ENCODE assay signal across 9 cellular contexts in the genomic region with DNA sequence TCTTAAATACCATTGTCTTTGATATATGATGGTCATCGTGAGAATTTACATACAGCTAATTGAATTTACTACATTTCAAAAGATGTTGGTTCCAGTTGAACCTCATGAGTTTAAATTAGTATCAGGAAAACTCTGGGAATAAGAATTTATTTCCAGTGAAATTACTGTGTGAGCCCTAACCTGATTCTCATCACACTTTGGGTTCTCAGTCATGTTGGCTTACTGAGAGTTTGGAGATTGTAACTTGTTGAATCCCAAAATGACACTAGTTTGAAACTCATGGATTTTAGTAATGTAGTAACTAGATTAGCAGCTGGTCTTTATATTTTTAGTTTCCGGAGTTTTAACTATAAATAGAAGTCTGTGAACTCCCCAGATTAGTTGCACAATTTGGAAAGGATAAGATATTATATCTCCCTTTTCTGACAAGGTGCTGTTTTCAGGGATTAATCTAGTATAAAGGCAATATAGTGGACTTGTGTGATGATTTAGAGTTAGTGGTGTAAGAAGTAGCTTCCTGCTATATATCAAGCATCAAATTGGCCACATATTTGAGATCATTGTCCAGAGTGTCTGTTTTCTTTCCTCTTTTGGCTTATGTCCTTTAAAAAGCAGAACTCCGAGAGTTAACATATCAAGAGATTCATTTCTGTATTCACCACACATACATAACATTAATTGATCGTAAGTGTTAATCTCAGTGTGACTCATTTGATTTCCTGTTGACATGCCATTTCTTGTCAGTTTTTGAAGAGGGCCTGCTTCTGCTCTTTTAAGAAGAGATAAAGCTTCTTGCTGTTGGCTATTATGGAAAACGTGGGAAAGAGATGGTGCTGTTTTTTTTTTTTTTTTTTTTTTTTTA. TPM values are rescaled to one million over a fixed set of nuclear protein-coding genes. Genes with fewer than 3 reads are reported as not detected.
DNase-seq lines count a peak whose midpoint lies in the region; ATAC-seq, FAIRE-seq and TF ChIP-seq lines count a peak whose summit lies in the region.
"Had no signal": no experiment of that assay in that cellular context is flagged by ENCODE, and none has a peak within 500 bp of the region (broad histone marks: within the 10 kb centered on the region; RNA-seq: fewer than 3 reads in every experiment).

No MANE protein-coding gene starts in this region.

- peak; percentile 56 for FAIRE-seq in D721Med (lab: Jason Lieb, UNC)
- FAIRE-seq: TTC549 had no signal

- DNase-seq in D721Med (ENCODE audit: insufficient read length, low spot score), result no peak
- no peak for DNase-seq in OCI-LY7 (ENCODE audit: low spot score)
- peak; percentile 58 for DNase-seq in dermis blood vessel endothelial cell
- DNase-seq in omental fat pad (ENCODE audit: low spot score), result no peak
- no peak for DNase-seq in stimulated activated naive CD4-positive, alpha-beta T cell treated with Interleukin-2 at 50 U/mL for 16 hours (lab: John Stamatoyannopoulos, UW)
- DNase-seq in cerebellar nuclear complex (lab: John Stamatoyannopoulos, UW), result no peak
- no peak for DNase-seq in GF-D8 (lab: John Stamatoyannopoulos, UW)

- peak overlapping the region; percentile 37; the same call in 1 of the 2 replicates for H3K4me2 ChIP-seq in OCI-LY7 (ENCODE audit: low read length)

- H2AFZ ChIP-seq in OCI-LY7 (ENCODE audit: low read length), result no peak overlapping the region

- peak; percentile 60 for ATAC-seq in omental fat pad (ENCODE audit: low FRiP score)
- ATAC-seq in GM21423 (IDR thresholded peaks at IDR 0.05; ENCODE audit: unreplicated experiment), result no peak

- H3K4me3 ChIP-seq in OCI-LY7 (ENCODE audit: low read depth, low read length, poor library complexity, severe bottlenecking), result peak overlapping the region; percentile 6

- no TSS peak for BruUV-seq in OCI-LY7 (replicated peaks; lab: Mats Ljungman, UMichigan)

- intact Hi-C loops in OCI-LY7 (cut with micrococcal nuclease; ENCODE audit: unreplicated experiment), result no loop called here

- peak overlapping the region; percentile 34 for H3K27ac ChIP-seq in OCI-LY7 (ENCODE audit: low read depth, low read length, poor library complexity, severe bottlenecking)

- POLR2A ChIA-PET in OCI-LY7 (lab: Charles Lee), result interaction anchor here (0.6 to 1.9 kb wide), 11 partner anchors 8 to 398 kb away, joined by 3 to 10 read pairs (median 4); no protein-coding TSS in a partner anchor

- peaks cover 94% of the 10 kb centered on the region for H3K79me2 ChIP-seq in OCI-LY7 (ENCODE audit: insufficient read depth, low read depth, low read length)

- CTCF ChIA-PET in OCI-LY7 (lab: Charles Lee; ENCODE audit: unreplicated experiment), result no interaction called here

- H4K20me1 ChIP-seq in OCI-LY7 (ENCODE audit: insufficient read depth, low read length), result no peaks in the 10 kb centered on the region

- TF ChIP-seq CTCF in D721Med (IDR thresholded peaks at IDR 0.05; ENCODE audit: insufficient read depth, missing control alignments) (no peak), OCI-LY7 (conservative IDR thresholded peaks at IDR 0.05; ENCODE audit: low read length) (no peak), omental fat pad (IDR thresholded peaks at IDR 0.05) (no peak)

- peaks cover 34% of the 10 kb centered on the region for H3K4me1 ChIP-seq in OCI-LY7 (ENCODE audit: insufficient read depth, low read length, poor library complexity, severe bottlenecking)

- H3K36me3 ChIP-seq in OCI-LY7 (ENCODE audit: insufficient read depth, low read length), result peaks cover 92% of the 10 kb centered on the region

- no peaks in the 10 kb centered on the region for H3K9me2 ChIP-seq in OCI-LY7 (ENCODE audit: insufficient read depth, low read length)

- no peaks in the 10 kb centered on the region for H3K9me3 ChIP-seq in OCI-LY7 (ENCODE audit: low read length)

RNA-seq across cellular contexts. Expression of a gene that starts 15.7 kb away (rescaled TPM):
- 145 and 185 TPM in 2 replicates for total RNA-seq in OCI-LY7 (2014; rRNA removed; shearing (Covaris generic))
- 201 and 213 TPM in 2 replicates for total RNA-seq in OCI-LY7 (2022)
- 93.9 and 170 TPM in 2 replicates for total RNA-seq in dermis blood vessel endothelial cell
- total RNA-seq in omental fat pad, result 10 to 100 TPM; 86.1 to 92.1 (median 88.8) TPM

RNA-seq across cellular contexts. Expression of a gene that starts 18.4 kb away (rescaled TPM):
- total RNA-seq in OCI-LY7 (2014; rRNA removed; shearing (Covaris generic)), result 65.9 and 74.5 TPM in 2 replicates
- total RNA-seq in OCI-LY7 (2022) (66.5 and 67.0 TPM in 2 replicates), dermis blood vessel endothelial cell (23.3 and 50.2 TPM in 2 replicates), omental fat pad (10 to 100 TPM; 45.6 to 58.6 (median 47.4) TPM)
